Comparison of ENCODE assay signal across 1 cellular context in the genomic region with DNA sequence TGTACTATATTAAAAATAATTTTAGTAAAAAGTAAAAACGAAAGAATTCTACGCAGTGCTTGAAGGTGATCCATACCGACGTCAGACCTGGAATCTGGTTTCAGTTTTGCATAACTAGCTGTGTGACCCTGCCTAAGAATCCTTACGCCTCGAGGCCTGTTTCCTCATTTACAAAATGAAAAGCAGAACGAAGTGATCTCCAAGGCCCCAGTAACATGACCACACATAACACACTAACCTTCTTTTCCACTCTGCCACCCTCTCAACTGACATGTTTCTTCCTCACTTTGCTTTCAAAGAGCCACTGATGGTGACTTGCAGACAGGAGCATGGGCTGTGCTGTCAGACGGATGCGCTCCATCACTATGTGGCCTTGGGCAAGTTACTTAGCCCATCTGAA.
TF ChIP-seq lines count a peak whose summit lies in the region.

No MANE protein-coding gene starts in this region.

TF ChIP-seq in WTC11, 78 proteins besides CTCF, POLR2A, EP300 and RAD21 (continued from another document):
- TF ChIP-seq, protein P1, sequence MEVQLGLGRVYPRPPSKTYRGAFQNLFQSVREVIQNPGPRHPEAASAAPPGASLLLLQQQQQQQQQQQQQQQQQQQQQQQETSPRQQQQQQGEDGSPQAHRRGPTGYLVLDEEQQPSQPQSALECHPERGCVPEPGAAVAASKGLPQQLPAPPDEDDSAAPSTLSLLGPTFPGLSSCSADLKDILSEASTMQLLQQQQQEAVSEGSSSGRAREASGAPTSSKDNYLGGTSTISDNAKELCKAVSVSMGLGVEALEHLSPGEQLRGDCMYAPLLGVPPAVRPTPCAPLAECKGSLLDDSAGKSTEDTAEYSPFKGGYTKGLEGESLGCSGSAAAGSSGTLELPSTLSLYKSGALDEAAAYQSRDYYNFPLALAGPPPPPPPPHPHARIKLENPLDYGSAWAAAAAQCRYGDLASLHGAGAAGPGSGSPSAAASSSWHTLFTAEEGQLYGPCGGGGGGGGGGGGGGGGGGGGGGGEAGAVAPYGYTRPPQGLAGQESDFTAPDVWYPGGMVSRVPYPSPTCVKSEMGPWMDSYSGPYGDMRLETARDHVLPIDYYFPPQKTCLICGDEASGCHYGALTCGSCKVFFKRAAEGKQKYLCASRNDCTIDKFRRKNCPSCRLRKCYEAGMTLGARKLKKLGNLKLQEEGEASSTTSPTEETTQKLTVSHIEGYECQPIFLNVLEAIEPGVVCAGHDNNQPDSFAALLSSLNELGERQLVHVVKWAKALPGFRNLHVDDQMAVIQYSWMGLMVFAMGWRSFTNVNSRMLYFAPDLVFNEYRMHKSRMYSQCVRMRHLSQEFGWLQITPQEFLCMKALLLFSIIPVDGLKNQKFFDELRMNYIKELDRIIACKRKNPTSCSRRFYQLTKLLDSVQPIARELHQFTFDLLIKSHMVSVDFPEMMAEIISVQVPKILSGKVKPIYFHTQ (CRISPR knock-in tag; IDR thresholded peaks at IDR 0.05): no peak
- TF ChIP-seq, protein P2, sequence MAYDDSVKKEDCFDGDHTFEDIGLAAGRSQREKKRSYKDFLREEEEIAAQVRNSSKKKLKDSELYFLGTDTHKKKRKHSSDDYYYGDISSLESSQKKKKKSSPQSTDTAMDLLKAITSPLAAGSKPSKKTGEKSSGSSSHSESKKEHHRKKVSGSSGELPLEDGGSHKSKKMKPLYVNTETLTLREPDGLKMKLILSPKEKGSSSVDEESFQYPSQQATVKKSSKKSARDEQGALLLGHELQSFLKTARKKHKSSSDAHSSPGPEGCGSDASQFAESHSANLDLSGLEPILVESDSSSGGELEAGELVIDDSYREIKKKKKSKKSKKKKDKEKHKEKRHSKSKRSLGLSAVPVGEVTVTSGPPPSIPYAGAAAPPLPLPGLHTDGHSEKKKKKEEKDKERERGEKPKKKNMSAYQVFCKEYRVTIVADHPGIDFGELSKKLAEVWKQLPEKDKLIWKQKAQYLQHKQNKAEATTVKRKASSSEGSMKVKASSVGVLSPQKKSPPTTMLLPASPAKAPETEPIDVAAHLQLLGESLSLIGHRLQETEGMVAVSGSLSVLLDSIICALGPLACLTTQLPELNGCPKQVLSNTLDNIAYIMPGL (CRISPR knock-in tag; IDR thresholded peaks at IDR 0.05): no peak
- no peak for TF ChIP-seq NFYB (CRISPR knock-in tag; conservative IDR thresholded peaks at IDR 0.05; ENCODE audit: low read depth)
- no peak for TF ChIP-seq RORB (CRISPR knock-in tag; IDR thresholded peaks at IDR 0.05)
- no peak for TF ChIP-seq OVOL2 (CRISPR knock-in tag; IDR thresholded peaks at IDR 0.05; ENCODE audit: borderline replicate concordance)
- no peak for TF ChIP-seq ZNF396 (CRISPR knock-in tag; IDR thresholded peaks at IDR 0.05; ENCODE audit: borderline replicate concordance)
- no peak for TF ChIP-seq NR1H2 (CRISPR knock-in tag; IDR thresholded peaks at IDR 0.05)
- no peak for TF ChIP-seq MXD4 (CRISPR knock-in tag; IDR thresholded peaks at IDR 0.05; ENCODE audit: borderline replicate concordance)
- no peak for TF ChIP-seq ATF1 (CRISPR knock-in tag; IDR thresholded peaks at IDR 0.05)
- no peak for TF ChIP-seq IRF2 (CRISPR knock-in tag; IDR thresholded peaks at IDR 0.05; ENCODE audit: borderline replicate concordance, low read depth)
- no peak for TF ChIP-seq GABPB1 (CRISPR knock-in tag; IDR thresholded peaks at IDR 0.05)
- TF ChIP-seq JAZF1 (CRISPR knock-in tag; IDR thresholded peaks at IDR 0.05): no peak
- TF ChIP-seq, protein P3, sequence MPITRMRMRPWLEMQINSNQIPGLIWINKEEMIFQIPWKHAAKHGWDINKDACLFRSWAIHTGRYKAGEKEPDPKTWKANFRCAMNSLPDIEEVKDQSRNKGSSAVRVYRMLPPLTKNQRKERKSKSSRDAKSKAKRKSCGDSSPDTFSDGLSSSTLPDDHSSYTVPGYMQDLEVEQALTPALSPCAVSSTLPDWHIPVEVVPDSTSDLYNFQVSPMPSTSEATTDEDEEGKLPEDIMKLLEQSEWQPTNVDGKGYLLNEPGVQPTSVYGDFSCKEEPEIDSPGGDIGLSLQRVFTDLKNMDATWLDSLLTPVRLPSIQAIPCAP (CRISPR knock-in tag; IDR thresholded peaks at IDR 0.05): no peak
- TF ChIP-seq NR3C1 (CRISPR knock-in tag; conservative IDR thresholded peaks at IDR 0.05; ENCODE audit: low read depth): no peak
